In genomic region chr5:33850100-33850594, GRCh38 we compare ENCODE assay signal across 8 cellular contexts. TPM values are rescaled to one million over a fixed set of nuclear protein-coding genes. Genes with fewer than 3 reads are reported as not detected.
DNase-seq lines count a peak whose midpoint lies in the region; ATAC-seq, FAIRE-seq and TF ChIP-seq lines count a peak whose summit lies in the region.

No MANE protein-coding gene starts in this region.

- no peak overlapping the region for H3K27ac ChIP-seq in H9 (ENCODE audit: insufficient read length, low read depth, low read length)
- peak overlapping the region; percentile 49; the same call in 1 of the 2 replicates for H3K27ac ChIP-seq in MM.1S (ENCODE audit: low read length)
- H3K27ac ChIP-seq in astrocyte (ENCODE audit: low read depth, low read length), result peak overlapping the region; percentile 59
- no peak overlapping the region for H3K27ac ChIP-seq in kidney (ENCODE audit: low read depth in 2 of 2, low read length in 2 of 2)

- no peak overlapping the region for H3K56ac ChIP-seq in H9 (ENCODE audit: insufficient read length, low read depth, low read length)

- peak; percentile 80 for FAIRE-seq in astrocyte (lab: Jason Lieb, UNC)
- FAIRE-seq in kidney (lab: Jason Lieb, UNC), result no peak

- no peaks in the 10 kb centered on the region for H3K9me2 ChIP-seq in MM.1S (replicated peaks; ENCODE audit: insufficient read depth, low read length)

- H2AFZ ChIP-seq in H9 (ENCODE audit: low read length) (no peak overlapping the region), MM.1S (ENCODE audit: low read length) (no peak overlapping the region; the same call in 1 of the 2 replicates), astrocyte (ENCODE audit: low read depth, low read length) (peak overlapping the region; percentile 1)

- H3K4me2 ChIP-seq in H9 (ENCODE audit: insufficient read depth, insufficient read length, low read length) (no peak overlapping the region), MM.1S (ENCODE audit: low read depth, low read length) (peak overlapping the region; percentile 48), astrocyte (ENCODE audit: low read length) (peak overlapping the region; percentile 60)

- H3K9me3 Mint-ChIP-seq in H9, result peaks cover under 1% of the 10 kb centered on the region in 2 experiments; a peak in 3 of 5 replicates
- H3K9me3 Mint-ChIP-seq in astrocyte (ENCODE audit: unreplicated experiment), result no peaks in the 10 kb centered on the region

- no peak overlapping the region for H3T11ph ChIP-seq in H9 (ENCODE audit: low read length)

- intact Hi-C loops in kidney (cut with DNase I), result no loop called here

- H3K4me1 ChIP-seq in H9 (ENCODE audit: insufficient read depth, low read length) (peaks cover 9% of the 10 kb centered on the region), MM.1S (ENCODE audit: low read length) (peaks cover 15% of the 10 kb centered on the region), astrocyte (ENCODE audit: insufficient read depth, low read length) (peaks cover 54% of the 10 kb centered on the region), kidney (ENCODE audit: control insufficient read depth in 1 of 2, insufficient read depth in 1 of 2, low read depth in 1 of 2, low read length in 2 of 2) (peaks cover 6 to 10% of the 10 kb centered on the region in 2 donors)

- no peaks in the 10 kb centered on the region for H3K27me3 ChIP-seq in H9 (ENCODE audit: insufficient read depth, low read length)
- H3K27me3 ChIP-seq in MM.1S (replicated peaks; ENCODE audit: insufficient read depth, low read length), result no peaks in the 10 kb centered on the region
- H3K27me3 ChIP-seq in astrocyte (ENCODE audit: insufficient read depth, low read length), result no peaks in the 10 kb centered on the region

- H3K27ac Mint-ChIP-seq in H9, result peak overlapping the region; percentile 72 to 94 (median 88)
- H3K27ac Mint-ChIP-seq in astrocyte (ENCODE audit: unreplicated experiment), result peak overlapping the region; percentile 99

- DNase-seq in H9 (peak; percentile 55), MM.1S (peak; percentile 96), astrocyte (ENCODE audit: low read depth) (peak; percentile 81), epidermal melanocyte (ENCODE audit: insufficient read length, low spot score) (no peak), kidney (no peak), 8988T (no peak)
- DNase-seq in stimulated activated CD4-positive, alpha-beta T cell treated with anti-CD3 and anti-CD28 coated beads, Interleukin-1b, Interleukin-23, amount 100 ng/mL, for 48 hours, result peak; percentile 37

- peak; percentile 97 for ATAC-seq in GM18508 (IDR thresholded peaks at IDR 0.05; ENCODE audit: insufficient read depth, unreplicated experiment)

- no peak overlapping the region for H3K23ac ChIP-seq in H9 (ENCODE audit: insufficient read length, low read depth, low read length)

- H3F3A ChIP-seq in MM.1S (ENCODE audit: insufficient read depth, low read length), result peaks cover 12% of the 10 kb centered on the region

- no peak overlapping the region for H3K18ac ChIP-seq in H9 (ENCODE audit: insufficient read length, low read depth, low read length)

- no peak overlapping the region for H2BK20ac ChIP-seq in H9 (ENCODE audit: low read depth, low read length, poor library complexity, severe bottlenecking)

- H4K5ac ChIP-seq in H9 (ENCODE audit: insufficient read length, low read depth, low read length), result no peak overlapping the region

- H3K4me3 ChIP-seq in MM.1S (ENCODE audit: low read length) (no peak overlapping the region), astrocyte (ENCODE audit: insufficient read depth, low read depth, low read length) (peak overlapping the region; percentile 2), kidney (ENCODE audit: low read length in 2 of 2) (no peak overlapping the region)

- H2AK5ac ChIP-seq in H9 (ENCODE audit: insufficient read length, low read length), result no peak overlapping the region

- no peak overlapping the region for H2BK5ac ChIP-seq in H9 (ENCODE audit: insufficient read length, low read length)

- H3K79me2 ChIP-seq in H9 (ENCODE audit: insufficient read depth, low read length) (peaks cover 2% of the 10 kb centered on the region; the same call in 1 of the 2 replicates), MM.1S (ENCODE audit: low read length) (no peaks in the 10 kb centered on the region), astrocyte (ENCODE audit: insufficient read depth, low read length) (peaks cover 80% of the 10 kb centered on the region)

- H4K91ac ChIP-seq in H9 (ENCODE audit: insufficient read length, low read depth, low read length), result no peak overlapping the region

- no peak overlapping the region for H3K14ac ChIP-seq in H9 (ENCODE audit: insufficient read depth, low read length)

- no peak overlapping the region for H2BK15ac ChIP-seq in H9 (ENCODE audit: low read depth, low read length)

- H3K9me3 ChIP-seq in H9 (ENCODE audit: control insufficient read depth, low read depth, low read length) (no peaks in the 10 kb centered on the region), MM.1S (replicated peaks; ENCODE audit: insufficient read depth, low read length) (no peaks in the 10 kb centered on the region), astrocyte (ENCODE audit: insufficient read depth, low read depth, low read length) (no peaks in the 10 kb centered on the region), kidney (ENCODE audit: control insufficient read depth in 1 of 2, low read length in 2 of 2) (no peaks in the 10 kb centered on the region)

- H2BK12ac ChIP-seq in H9 (ENCODE audit: insufficient read length, low read depth, low read length), result no peak overlapping the region

- no peak overlapping the region for H3K4ac ChIP-seq in H9 (ENCODE audit: low read depth, low read length)

- H3K4me1 Mint-ChIP-seq in H9, result peaks cover 34 to 39% of the 10 kb centered on the region in 2 experiments
- H3K4me1 Mint-ChIP-seq in astrocyte (ENCODE audit: low read depth, unreplicated experiment), result peaks cover 65% of the 10 kb centered on the region

- no peaks in the 10 kb centered on the region for H3K36me3 ChIP-seq in MM.1S (replicated peaks; ENCODE audit: insufficient read depth, low read length)
- H3K36me3 ChIP-seq in astrocyte (ENCODE audit: insufficient read depth, low read length), result no peaks in the 10 kb centered on the region
- H3K36me3 ChIP-seq in kidney (ENCODE audit: control insufficient read depth in 1 of 2, insufficient read depth in 2 of 2, low read length in 2 of 2), result no peaks in the 10 kb centered on the region

- TF ChIP-seq CTCF in H9 (conservative IDR thresholded peaks at IDR 0.05) (no peak), MM.1S (IDR thresholded peaks at IDR 0.05; ENCODE audit: low read length) (no peak), astrocyte (IDR thresholded peaks at IDR 0.05; ENCODE audit: insufficient read depth, low read depth, low read length) (no peak), kidney (IDR thresholded peaks at IDR 0.05; ENCODE audit: borderline replicate concordance, extremely low read depth, insufficient read depth) (no peak)

- H4K8ac ChIP-seq in H9 (replicated peaks; ENCODE audit: insufficient read length, low read depth, low read length), result no peak overlapping the region

- H3K9ac ChIP-seq in H9 (ENCODE audit: extremely low read depth, insufficient read length, low read length) (no peak overlapping the region), MM.1S (ENCODE audit: low read length) (no peak overlapping the region), astrocyte (ENCODE audit: low read length) (peak overlapping the region; percentile 57), kidney (ENCODE audit: low read length in 2 of 2) (no peak overlapping the region)

- H3K4me3 Mint-ChIP-seq in H9 (no peak overlapping the region), astrocyte (ENCODE audit: unreplicated experiment) (peak overlapping the region; percentile 56)

- H3K79me1 ChIP-seq in H9 (ENCODE audit: insufficient read depth, low read depth, low read length, poor library complexity, severe bottlenecking), result no peaks in the 10 kb centered on the region

- H3K36me3 Mint-ChIP-seq in H9 (ENCODE audit: insufficient read depth in 1 of 3, low read depth in 3 of 3) (peaks cover 0 to 12% (median 6%) of the 10 kb centered on the region in 3 experiments; a peak in 5 of 7 replicates), astrocyte (ENCODE audit: low read depth, unreplicated experiment) (peaks cover 2% of the 10 kb centered on the region)

- WGBS in H9 (ENCODE audit: extremely low coverage, insufficient read length, low lambda C conversion rate), result no CpG with 5 or more reads among the region's 9 CpGs

- no peaks in the 10 kb centered on the region for H3K23me2 ChIP-seq in H9 (ENCODE audit: insufficient read length, low read depth, low read length, poor library complexity, severe bottlenecking)

- H4K20me1 ChIP-seq in H9 (ENCODE audit: control insufficient read depth, insufficient read depth, insufficient read length), result no peaks in the 10 kb centered on the region
- no peaks in the 10 kb centered on the region for H4K20me1 ChIP-seq in MM.1S (ENCODE audit: insufficient read depth, low read length)
- H4K20me1 ChIP-seq in astrocyte (ENCODE audit: insufficient read depth, low read length), result no peaks in the 10 kb centered on the region

- H3K27me3 Mint-ChIP-seq in H9 (ENCODE audit: low read depth) (no peaks in the 10 kb centered on the region), astrocyte (ENCODE audit: low read depth, unreplicated experiment) (no peaks in the 10 kb centered on the region)

- no peak overlapping the region for H2BK120ac ChIP-seq in H9 (ENCODE audit: low read depth, low read length, poor library complexity, severe bottlenecking)

RNA-seq across cellular contexts. Expression of gene ADAMTS12, which starts 41.6 kb away (rescaled TPM):
- 5.2 and 6.2 TPM in 2 replicates for total RNA-seq in H9 (2021)
- 143 and 156 TPM in 2 replicates for total RNA-seq in astrocyte
- total RNA-seq in kidney, result 2.0 TPM
- 0.75 TPM for polyA plus RNA-seq in kidney (ENCODE audit: insufficient read depth, low read depth, low replicate concordance)

Comparison
In these comparisons a context has a peak if more than half of its experiments do, and no peak if none do; other contexts are left out.
1. DNase-seq: peak in H9 (single experiment), MM.1S (single experiment), astrocyte (single experiment) and stimulated activated CD4-positive, alpha-beta T cell treated with anti-CD3 and anti-CD28 coated beads, Interleukin-1b, Interleukin-23, amount 100 ng/mL, for 48 hours (single experiment); none in epidermal melanocyte (single experiment), kidney (single experiment) and 8988T (single experiment).
2. H3K27ac ChIP-seq: peak in MM.1S (single experiment) and astrocyte (single experiment); none in H9 (single experiment) and kidney (0 of 2).
3. RNA of gene ADAMTS12, which starts 41.6 kb away (total RNA-seq): 143 to 156 TPM in astrocyte; 5.2 to 6.2 TPM in H9 and 2.0 TPM in kidney (single experiment); every median in the first group is over 10 times any median in the second.